In genomic region chr19:4467835-4468234, GRCh38 we compare ENCODE assay signal across 9 cellular contexts. TPM values are rescaled to one million over a fixed set of nuclear protein-coding genes. Genes with fewer than 3 reads are reported as not detected.
"Had no signal": no experiment of that assay in that cellular context is flagged by ENCODE, and none has a peak within 500 bp of the region (broad histone marks: within the 10 kb centered on the region; RNA-seq: fewer than 3 reads in every experiment).

No MANE protein-coding gene starts in this region.

- H3K36me3 ChIP-seq: HAP-1 had no signal

- DNase-seq: GM23248, GOT3, H7, HFFc6 had no signal

- H3K4me3 ChIP-seq: GM23248, HAP-1 had no signal

- H2AFZ ChIP-seq: GM23248 had no signal

- H3K4me1 ChIP-seq: HAP-1 had no signal

- H3K4me3 Mint-ChIP-seq: HFFc6, IgD-negative memory B cell had no signal

- H3K36me3 Mint-ChIP-seq: IgD-negative memory B cell had no signal

- H3K9ac ChIP-seq: GM23248 had no signal

- H3K9me3 ChIP-seq: HAP-1 had no signal

- H3K27ac Mint-ChIP-seq: HFFc6, IgD-negative memory B cell had no signal

- ATAC-seq: HCT116, HepG2 had no signal

- H3K9me3 Mint-ChIP-seq: HFFc6, IgD-negative memory B cell had no signal

- H3K27me3 Mint-ChIP-seq: IgD-negative memory B cell had no signal

- H3K27ac ChIP-seq: GM23248, HL-60 had no signal

RNA-seq across cellular contexts. Expression of gene PLIN4, which starts 50.5 kb away (rescaled TPM):
- total RNA-seq: GM23248, HFFc6 had no signal
